ENCODE assay signal across 8 cellular contexts in genomic region chr19:48469056-48469881, GRCh38.
DNase-seq lines count a peak whose midpoint lies in the region; ATAC-seq lines count a peak whose summit lies in the region.

CYTH2 (plus strand) TSS chr19:48469369; CDS start chr19:48469508, 139 bp downstream.

- ATAC-seq in GM19025 (IDR thresholded peaks at IDR 0.05; ENCODE audit: low read depth, unreplicated experiment): peak; percentile 94
- peak; percentile 91 for ATAC-seq in HG03342 (IDR thresholded peaks at IDR 0.05; ENCODE audit: unreplicated experiment)

- DNase-seq in AG08395 (ENCODE audit: low spot score): peak; percentile 99
- peak; percentile 99 for DNase-seq in NCI-H345 treated with DMSO at 0.1 percent for 48 hours (lab: John Stamatoyannopoulos, UW; ENCODE audit: unreplicated experiment)
- DNase-seq in activated CD4-positive, CD25-positive, alpha-beta regulatory T cell treated with anti-CD3 and anti-CD28 coated beads, Interleukin-2, amount 50 U/mL, for 16 hours (ENCODE audit: low read depth, low spot score): peak; percentile 100
- DNase-seq in central memory CD4-positive, alpha-beta T cell: peak; percentile 100
- DNase-seq in iris pigment epithelial cell (ENCODE audit: low read depth): peak; percentile 100
- peak; percentile 98 to 100 (median 99) for DNase-seq in stimulated activated CD4-positive, alpha-beta T cell treated with anti-CD3 and anti-CD28 coated beads, Interleukin-12 subunit alpha, Interleukin-12 subunit beta, amount 100 ng/mL, for 48 hours (ENCODE audit: low read depth in 2 of 3, low spot score in 1 of 3)

Comparison
In these comparisons a context has a peak if more than half of its experiments do, and no peak if none do; other contexts are left out.
1. Peak in every context shown above with its lines: DNase-seq and ATAC-seq.